In the genomic region with DNA sequence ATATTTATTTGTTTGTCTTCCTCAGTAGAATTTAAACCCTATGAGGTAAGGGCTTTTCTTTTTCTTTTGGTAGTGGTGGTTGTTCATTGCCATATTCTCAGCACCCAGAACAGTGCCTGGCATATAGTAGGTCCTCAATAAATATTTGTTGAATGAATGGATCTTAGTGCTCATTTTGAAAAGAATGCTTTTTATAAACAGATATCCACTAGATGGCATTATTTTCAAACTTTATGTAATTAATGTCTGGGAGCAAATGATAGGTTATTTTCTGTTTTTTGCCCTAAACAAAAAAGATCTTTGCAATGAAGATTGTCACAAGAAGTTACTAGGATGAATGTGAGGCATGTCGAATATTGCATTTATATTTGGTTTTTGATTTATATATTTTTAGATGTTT, we compare ENCODE assay signal across 9 cellular contexts.
DNase-seq lines count a peak whose midpoint lies in the region; ATAC-seq, FAIRE-seq and TF ChIP-seq lines count a peak whose summit lies in the region.
"Had no signal": no experiment of that assay in that cellular context is flagged by ENCODE, and none has a peak within 500 bp of the region (broad histone marks: within the 10 kb centered on the region; RNA-seq: fewer than 3 reads in every experiment).

No MANE protein-coding gene starts in this region.

- TF ChIP-seq CTCF in gastrocnemius medialis (IDR thresholded peaks at IDR 0.05 in 4 of 5, conservative IDR thresholded peaks at IDR 0.05 in 1 of 5) (peak in 3 of 5 experiments; percentile 13 to 38 (median 26)), prostate gland (IDR thresholded peaks at IDR 0.05) (peak in 2 of 4 experiments; percentile 40 to 52)

- peak; percentile 94 for FAIRE-seq in endometrium (lab: Jason Lieb, UNC)

- no peaks in the 10 kb centered on the region for H3K9me3 ChIP-seq in gastrocnemius medialis
- no peaks in the 10 kb centered on the region for H3K9me3 ChIP-seq in prostate gland

- in situ Hi-C loops in gastrocnemius medialis (cut with MboI; ENCODE audit: low sequenced_read_pairs in 4 of 4), result no loop called here

- H3K27me3 ChIP-seq in gastrocnemius medialis (no peaks in the 10 kb centered on the region), prostate gland (replicated peaks; ENCODE audit: insufficient read depth) (no peaks in the 10 kb centered on the region)

- intact Hi-C loops in gastrocnemius medialis (cut with DNase I; ENCODE audit: low total_unique reads), result loop anchor here (5.0 kb wide), 1 partner anchor 934 kb away; no protein-coding TSS in a partner anchor
- intact Hi-C loops in prostate gland (cut with DNase I), result loop anchor here (5.0 kb wide), 2 partner anchors 934 to 959 kb away; no protein-coding TSS in a partner anchor

- H3K4me1 ChIP-seq in gastrocnemius medialis, result no peaks in the 10 kb centered on the region
- H3K4me1 ChIP-seq in prostate gland (replicated peaks), result no peaks in the 10 kb centered on the region

- H3K27ac ChIP-seq in gastrocnemius medialis, result no peak overlapping the region
- no peak overlapping the region for H3K27ac ChIP-seq in prostate gland

- peak; percentile 42 for DNase-seq in DMS53 (lab: John Stamatoyannopoulos, UW)
- DNase-seq in DMS53 treated with DMSO at 0.1 percent for 48 hours (lab: John Stamatoyannopoulos, UW; ENCODE audit: unreplicated experiment), result no peak
- peak; percentile 4 for DNase-seq in NCI-H2227 treated with DMSO at 0.1 percent for 48 hours (lab: John Stamatoyannopoulos, UW)
- no peak for DNase-seq in gastrocnemius medialis
- no peak for DNase-seq in globus pallidus (ENCODE audit: low spot score)
- DNase-seq in prostate gland (ENCODE audit: low spot score), result no peak
- no peak for DNase-seq in NCI-H1105 (lab: John Stamatoyannopoulos, UW)
- DNase-seq: activated B cell treated with CpG ODN at 0.5 μM for 24 hours had no signal

- ATAC-seq in gastrocnemius medialis, result no peak

- TF ChIP-seq POLR2A in gastrocnemius medialis (IDR thresholded peaks at IDR 0.05) (no peak), prostate gland (IDR thresholded peaks at IDR 0.05) (no peak)

- H3K36me3 ChIP-seq in gastrocnemius medialis, result no peaks in the 10 kb centered on the region
- H3K36me3 ChIP-seq in prostate gland, result no peaks in the 10 kb centered on the region

- 39% methylated on average over 1 of the region's 1 CpG for WGBS in prostate gland

- no peak overlapping the region for H3K4me3 ChIP-seq in gastrocnemius medialis
- no peak overlapping the region for H3K4me3 ChIP-seq in prostate gland

Comparison
In these comparisons a context has a peak if more than half of its experiments do, and no peak if none do; other contexts are left out.
1. DNase-seq: peak in DMS53 (single experiment) and NCI-H2227 treated with DMSO at 0.1 percent for 48 hours (single experiment); none in DMS53 treated with DMSO at 0.1 percent for 48 hours (single experiment), gastrocnemius medialis (0 of 2), globus pallidus (single experiment), prostate gland (single experiment) and NCI-H1105 (single experiment).